9 cellular contexts compared by ENCODE assay signal in genomic region chr20:54067606-54068174, GRCh38. TPM values are rescaled to one million over a fixed set of nuclear protein-coding genes. Genes with fewer than 3 reads are reported as not detected.
A peak's percentile ranks its signal among the peaks of the same experiment; 100 is the strongest.
DNase-seq lines count a peak whose midpoint lies in the region; ATAC-seq and TF ChIP-seq lines count a peak whose summit lies in the region.
"Had no signal": no experiment of that assay in that cellular context is flagged by ENCODE, and none has a peak within 500 bp of the region (broad histone marks: within the 10 kb centered on the region; RNA-seq: fewer than 3 reads in every experiment).

No MANE protein-coding gene starts in this region.

- H3K27me3 Mint-ChIP-seq in natural killer cell (ENCODE audit: low read depth in 2 of 2): no peaks in the 10 kb centered on the region

- H3K27me3 ChIP-seq in kidney epithelial cell (ENCODE audit: control insufficient read depth, insufficient read depth, low read length): no peaks in the 10 kb centered on the region

- DNase-seq in NCI-H82 treated with DMSO at 0.1 percent for 48 hours (lab: John Stamatoyannopoulos, UW; ENCODE audit: unreplicated experiment) (peak; percentile 91), kidney epithelial cell (ENCODE audit: low read depth) (peak; percentile 98), natural killer cell (no peak)
- no peak for DNase-seq in activated CD4-positive, alpha-beta T cell treated with anti-CD3 and anti-CD28 coated beads for 1 hour

- TF ChIP-seq CTCF in kidney epithelial cell (IDR thresholded peaks at IDR 0.05; ENCODE audit: insufficient read depth, low read length, poor library complexity, severe bottlenecking) (no peak), natural killer cell (IDR thresholded peaks at IDR 0.05) (no peak)

- H3K36me3 ChIP-seq in kidney epithelial cell (ENCODE audit: control insufficient read depth, insufficient read depth, low read length): no peaks in the 10 kb centered on the region

- no peak overlapping the region for H3K4me3 ChIP-seq in kidney epithelial cell (ENCODE audit: low read depth, low read length)

- intact Hi-C loops in natural killer cell (cut with micrococcal nuclease): loop anchor here (10.0 kb wide), 1 partner anchor 493 kb away; no protein-coding TSS in a partner anchor

- ATAC-seq in GM18517 (IDR thresholded peaks at IDR 0.05; ENCODE audit: unreplicated experiment): peak; percentile 62
- ATAC-seq in HG02852 (IDR thresholded peaks at IDR 0.05; ENCODE audit: unreplicated experiment): peak; percentile 50
- ATAC-seq in GM18519 (IDR thresholded peaks at IDR 0.05; ENCODE audit: low FRiP score, unreplicated experiment): no peak
- no peak for ATAC-seq in natural killer cell
- ATAC-seq in GM21367 (IDR thresholded peaks at IDR 0.05; ENCODE audit: unreplicated experiment): no peak

- no peak overlapping the region for H3K4me3 Mint-ChIP-seq in natural killer cell
- H3K4me3 Mint-ChIP-seq: brain had no signal

- no peaks in the 10 kb centered on the region for H3K36me3 Mint-ChIP-seq in natural killer cell
- H3K36me3 Mint-ChIP-seq: brain had no signal

- H3K4me1 Mint-ChIP-seq in natural killer cell: peaks cover 13 to 22% of the 10 kb centered on the region in 2 donors

- H3K27ac Mint-ChIP-seq in natural killer cell: no peak overlapping the region

- no peaks in the 10 kb centered on the region for H3K9me3 Mint-ChIP-seq in natural killer cell
- H3K9me3 Mint-ChIP-seq: brain had no signal

RNA-seq across cellular contexts. Expression of gene BCAS1, which starts 2.7 kb away (rescaled TPM):
- total RNA-seq in kidney epithelial cell: 0.04 TPM in 1 of 2 replicates, not detected in the other
- 1 to 10 TPM in 1 of 3 donors, under 1 TPM in 2; 0.31 to 1.2 (median 0.68) TPM for total RNA-seq in natural killer cell

Comparison
In these comparisons a context has a peak if more than half of its experiments do, and no peak if none do; other contexts are left out.
1. ATAC-seq: peak in GM18517 (single experiment) and HG02852 (single experiment); none in GM18519 (single experiment), natural killer cell (0 of 3) and GM21367 (single experiment).
2. DNase-seq: peak in NCI-H82 treated with DMSO at 0.1 percent for 48 hours (single experiment) and kidney epithelial cell (single experiment); none in activated CD4-positive, alpha-beta T cell treated with anti-CD3 and anti-CD28 coated beads for 1 hour (single experiment) and natural killer cell (single experiment).